Comparison of ENCODE assay signal across 16 cellular contexts in genomic region chr10:131584286-131584685, GRCh38.
"Had no signal": no experiment of that assay in that cellular context is flagged by ENCODE, and none has a peak within 500 bp of the region (broad histone marks: within the 10 kb centered on the region; RNA-seq: fewer than 3 reads in every experiment).

No MANE protein-coding gene starts in this region.

- H3K36me3 ChIP-seq: esophagus squamous epithelium, gastroesophageal sphincter, left lung, tibial artery, upper lobe of left lung had no signal

- H3K9me3 ChIP-seq: esophagus squamous epithelium, left lung, tibial artery, upper lobe of left lung had no signal

- H3K27ac ChIP-seq: epithelial cell of prostate, esophagus squamous epithelium, gastroesophageal sphincter, left lung, tibial artery, upper lobe of left lung had no signal

- H3K4me3 ChIP-seq: esophagus squamous epithelium, gastroesophageal sphincter, left lung, mucosa of descending colon, tibial artery, upper lobe of left lung had no signal

- DNase-seq: effector memory CD8-positive, alpha-beta T cell; esophagus squamous epithelium; foreskin fibroblast; glutamatergic neuron; islet precursor cell; mammary epithelial cell; naive thymus-derived CD8-positive, alpha-beta T cell; stimulated activated CD4-positive, alpha-beta T cell treated with anti-CD3 and anti-CD28 coated beads, Interleukin-4, amount 100 ng/mL, for 1 hour; stimulated activated CD8-positive, alpha-beta memory T cell treated with anti-CD3 and anti-CD28 coated beads, Interleukin-4, amount 100 ng/mL, for 48 hours; stimulated activated naive CD8-positive, alpha-beta T cell treated with anti-CD3 and anti-CD28 coated beads, Interleukin-15, Interleukin-2, amounts not matched to agents 100 U/mL and 50 U/mL, for 24 hours; tibial artery had no signal

- H3K4me1 ChIP-seq: esophagus squamous epithelium, gastroesophageal sphincter, left lung, tibial artery, upper lobe of left lung had no signal

- H3K27me3 ChIP-seq: gastroesophageal sphincter, left lung, upper lobe of left lung had no signal
